15 cellular contexts compared by ENCODE assay signal in genomic region chr3:8451696-8452095, GRCh38. TPM values are rescaled to one million over a fixed set of nuclear protein-coding genes. Genes with fewer than 3 reads are reported as not detected.
DNase-seq lines count a peak whose midpoint lies in the region; FAIRE-seq and TF ChIP-seq lines count a peak whose summit lies in the region.
"Had no signal": no experiment of that assay in that cellular context is flagged by ENCODE, and none has a peak within 500 bp of the region (broad histone marks: within the 10 kb centered on the region; RNA-seq: fewer than 3 reads in every experiment).

No MANE protein-coding gene starts in this region.

- H3K4me3 ChIP-seq in brain microvascular endothelial cell (ENCODE audit: low read depth, low read length) = no peak overlapping the region

- no peak for TF ChIP-seq CTCF in brain microvascular endothelial cell (IDR thresholded peaks at IDR 0.05; ENCODE audit: low read depth, low read length, missing control alignments)

- in situ Hi-C loops in brain microvascular endothelial cell (cut with HindIII; ENCODE audit: low pct_ligation_motif_present, low sequenced_read_pairs) = no loop called here

- H3K27ac ChIP-seq in brain microvascular endothelial cell = peak overlapping the region; percentile 83

- no peaks in the 10 kb centered on the region for H3K36me3 ChIP-seq in brain microvascular endothelial cell (replicated peaks)

- H3K27me3 ChIP-seq in brain microvascular endothelial cell (replicated peaks) = no peaks in the 10 kb centered on the region

- FAIRE-seq in GM19239 (lab: Jason Lieb, UNC) = no peak

- DNase-seq in A172 (ENCODE audit: low spot score) = peak; percentile 27
- DNase-seq in HS-5 (ENCODE audit: low read depth) = peak; percentile 73
- DNase-seq in brain microvascular endothelial cell = peak; percentile 87
- DNase-seq in hepatic stellate cell (ENCODE audit: low spot score) = peak; percentile 62
- DNase-seq in activated T-cell treated with anti-CD3 and anti-CD28 coated beads, Interleukin-2, amount 50 U/mL, for 48 hours = no peak
- DNase-seq in GM19239 (ENCODE audit: insufficient read length, low spot score) = no peak
- no peak for DNase-seq in NCI-H187 treated with DMSO at 0.1 percent for 48 hours (lab: John Stamatoyannopoulos, UW)
- no peak for DNase-seq in NCI-H510A (lab: John Stamatoyannopoulos, UW)
- DNase-seq: ACHN, DND-41, glutamatergic neuron, mammary epithelial cell, NCI-H446, SHP77, T-helper 2 cell had no signal

RNA-seq across cellular contexts. Expression of gene LMCD1, which starts 49.9 kb away (rescaled TPM):
- 3.9 and 8.4 TPM in 2 replicates for total RNA-seq in A172 (2014; rRNA removed; shearing (Covaris generic))

Comparison
In these comparisons a context has a peak if more than half of its experiments do, and no peak if none do; other contexts are left out.
1. DNase-seq: peak in A172 (single experiment), HS-5 (single experiment), brain microvascular endothelial cell (single experiment) and hepatic stellate cell (single experiment); none in activated T-cell treated with anti-CD3 and anti-CD28 coated beads, Interleukin-2, amount 50 U/mL, for 48 hours (0 of 2), GM19239 (single experiment), NCI-H187 treated with DMSO at 0.1 percent for 48 hours (single experiment) and NCI-H510A (single experiment).